11 cellular contexts compared by ENCODE assay signal in the genomic region with DNA sequence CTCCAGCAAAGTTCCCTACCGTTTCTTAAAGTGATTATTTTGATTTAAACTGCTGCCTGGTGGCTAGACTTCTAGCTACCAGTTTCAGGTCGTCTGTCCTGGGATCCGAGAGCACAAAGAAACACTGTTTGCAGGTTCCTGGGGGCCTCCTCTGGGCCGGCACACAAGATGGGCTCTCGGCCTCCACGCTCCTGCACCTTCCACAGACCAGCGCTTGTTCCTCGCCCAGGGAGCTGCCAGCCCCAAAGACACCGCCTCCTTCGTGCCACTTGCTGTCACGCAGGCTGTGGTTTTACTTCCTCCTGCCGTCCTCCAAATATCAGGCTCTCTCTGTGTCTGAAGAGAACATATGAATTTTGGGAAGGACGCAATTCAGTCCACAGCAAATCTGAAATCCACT.
DNase-seq lines count a peak whose midpoint lies in the region; ATAC-seq and TF ChIP-seq lines count a peak whose summit lies in the region.
"Had no signal": no experiment of that assay in that cellular context is flagged by ENCODE, and none has a peak within 500 bp of the region (broad histone marks: within the 10 kb centered on the region; RNA-seq: fewer than 3 reads in every experiment).

No MANE protein-coding gene starts in this region.

- peak overlapping the region; percentile 79 for H3K4me2 ChIP-seq in OCI-LY3 (ENCODE audit: low read length)

- intact Hi-C loops in left ventricle myocardium superior (cut with micrococcal nuclease) (no loop called here), posterior cingulate gyrus (cut with DNase I) (no loop called here)

- peak overlapping the region; percentile 22; the same call in 1 of the 2 replicates for H3K9ac ChIP-seq in OCI-LY3 (ENCODE audit: low read length)

- peak overlapping the region; percentile 31; the same call in 1 of the 2 replicates for H2AFZ ChIP-seq in OCI-LY3 (ENCODE audit: low read depth, low read length)

- no peaks in the 10 kb centered on the region for H3K36me3 ChIP-seq in OCI-LY3 (replicated peaks; ENCODE audit: low read depth, low read length)
- H3K36me3 ChIP-seq: SJSA1 had no signal

- H3K4me3 ChIP-seq in OCI-LY3 (ENCODE audit: low read length) = peak overlapping the region; percentile 62
- H3K4me3 ChIP-seq: SJSA1 had no signal

- DNase-seq in CD1c-positive myeloid dendritic cell (ENCODE audit: extremely low spot score) (peak; percentile 73), left ventricle myocardium superior (no peak), posterior cingulate gyrus (peak in 6 of 10 donors; percentile 16 to 88 (median 63)), NCI-H187 (lab: John Stamatoyannopoulos, UW) (no peak), LoVo (ENCODE audit: low spot score) (no peak), NCI-H82 (lab: John Stamatoyannopoulos, UW) (no peak)
- DNase-seq: immature natural killer cell, NCI-H2171 had no signal

- peaks cover 49% of the 10 kb centered on the region for H3K4me1 ChIP-seq in OCI-LY3 (ENCODE audit: low read length)
- H3K4me1 ChIP-seq: SJSA1 had no signal

- peaks cover 11% of the 10 kb centered on the region; the same call in 1 of the 2 replicates for H3K27me3 ChIP-seq in OCI-LY3 (ENCODE audit: low read depth, low read length)
- H3K27me3 ChIP-seq: SJSA1 had no signal

- no peaks in the 10 kb centered on the region for H4K20me1 ChIP-seq in OCI-LY3 (ENCODE audit: insufficient read depth, low read length)

- H3K79me2 ChIP-seq in OCI-LY3 (ENCODE audit: low read length) = no peaks in the 10 kb centered on the region

- TF ChIP-seq CTCF in OCI-LY3 (IDR thresholded peaks at IDR 0.05; ENCODE audit: low read depth, low read length) = no peak

- no peaks in the 10 kb centered on the region for H3K9me3 ChIP-seq in OCI-LY3 (ENCODE audit: insufficient read depth, low read length)
- H3K9me3 ChIP-seq: SJSA1 had no signal

- peak; percentile 42 for ATAC-seq in left ventricle myocardium superior
- no peak for ATAC-seq in GM18870 (IDR thresholded peaks at IDR 0.05; ENCODE audit: unreplicated experiment)

- H3K27ac ChIP-seq in OCI-LY3 (ENCODE audit: low read length) = no peak overlapping the region
- H3K27ac ChIP-seq: SJSA1 had no signal

Comparison
In these comparisons a context has a peak if more than half of its experiments do, and no peak if none do; other contexts are left out.
1. DNase-seq: peak in CD1c-positive myeloid dendritic cell (single experiment) and posterior cingulate gyrus (6 of 10); none in left ventricle myocardium superior (single experiment), NCI-H187 (0 of 2), LoVo (single experiment) and NCI-H82 (single experiment).